In the genomic region with DNA sequence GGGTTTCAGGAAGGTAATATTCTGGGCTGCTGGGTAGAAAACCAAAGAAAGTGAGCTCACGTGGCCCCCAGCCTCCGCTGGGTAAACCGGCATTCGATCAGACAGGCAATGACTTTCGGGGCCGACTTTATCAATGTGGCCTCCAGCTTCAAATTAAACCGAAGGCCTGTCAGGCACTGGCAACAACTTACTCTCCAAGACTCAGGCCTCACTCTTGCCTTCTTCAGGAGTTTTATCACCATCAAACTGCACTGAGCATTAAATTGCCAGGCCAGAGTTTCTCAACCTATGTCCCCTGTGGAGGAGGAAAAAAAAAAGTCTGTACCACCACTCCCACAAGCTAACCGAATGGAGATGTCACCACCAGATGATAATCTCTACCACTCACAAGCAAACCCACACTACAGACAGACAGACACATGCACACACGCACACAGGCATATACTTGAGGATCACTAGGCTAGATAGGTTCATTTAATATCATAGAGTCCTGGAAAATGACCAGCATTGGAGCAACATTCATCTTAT, we compare ENCODE assay signal across 8 cellular contexts. TPM values are rescaled to one million over a fixed set of nuclear protein-coding genes. Genes with fewer than 3 reads are reported as not detected.
A peak's percentile ranks its signal among the peaks of the same experiment; 100 is the strongest.
DNase-seq lines count a peak whose midpoint lies in the region; ATAC-seq lines count a peak whose summit lies in the region.

No MANE protein-coding gene starts in this region.

- H3K27me3 Mint-ChIP-seq in IgD-negative memory B cell (peaks cover 4% of the 10 kb centered on the region), memory B cell (peaks cover 2% of the 10 kb centered on the region)

- H3K27ac Mint-ChIP-seq in IgD-negative memory B cell, result peak overlapping the region; percentile 64 to 97 (median 77)
- H3K27ac Mint-ChIP-seq in memory B cell, result no peak overlapping the region

- WGBS in aorta, 2 donors, result 37 to 42% methylated on average over 9 of the region's 9 CpGs

- ATAC-seq in memory B cell (ENCODE audit: low read depth), result no peak
- ATAC-seq in aorta (ENCODE audit: low FRiP score), result no peak
- ATAC-seq in HG03432 (IDR thresholded peaks at IDR 0.05; ENCODE audit: unreplicated experiment), result no peak

- H3K4me1 ChIP-seq in aorta (ENCODE audit: control insufficient read depth in 1 of 2, insufficient read depth in 2 of 2, low read length in 2 of 2), result no peaks in the 10 kb centered on the region

- H3K36me3 ChIP-seq in aorta (ENCODE audit: control insufficient read depth in 1 of 2, insufficient read depth in 2 of 2, low read length in 1 of 2), result no peaks in the 10 kb centered on the region

- H3K4me3 Mint-ChIP-seq in IgD-negative memory B cell (peak overlapping the region; percentile 88 to 99 (median 98)), memory B cell (peak overlapping the region; percentile 94)

- H3K9me3 ChIP-seq in aorta (ENCODE audit: control insufficient read depth, low read length), result no peaks in the 10 kb centered on the region

- peaks cover 18 to 30% (median 25%) of the 10 kb centered on the region in 3 donors for H3K4me1 Mint-ChIP-seq in IgD-negative memory B cell
- H3K4me1 Mint-ChIP-seq in memory B cell, result peaks cover 18% of the 10 kb centered on the region

- intact Hi-C loops in aorta (cut with DNase I), result no loop called here

- H3K4me3 ChIP-seq in aorta (ENCODE audit: low read length in 2 of 2), result peak overlapping the region; percentile 40 to 94

- DNase-seq in AML-193 (lab: John Stamatoyannopoulos, UW) (peak; percentile 33 to 38), amniotic epithelial cell (ENCODE audit: low read depth) (peak; percentile 22), memory B cell (ENCODE audit: low spot score in 2 of 2) (no peak), aorta (no peak), AG08396 (ENCODE audit: low spot score) (no peak), NCI-H1694 treated with DMSO at 0.1 percent for 48 hours (lab: John Stamatoyannopoulos, UW) (no peak)

- peak overlapping the region; percentile 7 to 73 for H3K27ac ChIP-seq in aorta (ENCODE audit: low read depth in 1 of 2, low read length in 2 of 2)

- no peaks in the 10 kb centered on the region for H3K27me3 ChIP-seq in aorta (ENCODE audit: control insufficient read depth in 1 of 2, insufficient read depth in 2 of 2, low read length in 1 of 2)

- H3K9me3 Mint-ChIP-seq in IgD-negative memory B cell, result no peaks in the 10 kb centered on the region
- H3K9me3 Mint-ChIP-seq in memory B cell, result no peaks in the 10 kb centered on the region

- H3K36me3 Mint-ChIP-seq in IgD-negative memory B cell (no peaks in the 10 kb centered on the region), memory B cell (no peaks in the 10 kb centered on the region)

RNA-seq across cellular contexts. Expression of gene MBOAT1, which starts 1.1 kb away (rescaled TPM):
- polyA plus RNA-seq in IgD-negative memory B cell (3.1 TPM), aorta (1 to 10 TPM; 2.5 to 3.5 TPM)
- total RNA-seq in aorta, result 10 to 100 TPM in 1 of 2 donors, 1 to 10 TPM in 1; 7.4 to 13.8 TPM

Comparison
In these comparisons a context has a peak if more than half of its experiments do, and no peak if none do; other contexts are left out.
1. DNase-seq: peak in AML-193 (2 of 2) and amniotic epithelial cell (single experiment); none in memory B cell (0 of 2), aorta (0 of 2), AG08396 (single experiment) and NCI-H1694 treated with DMSO at 0.1 percent for 48 hours (single experiment).